In the genomic region with DNA sequence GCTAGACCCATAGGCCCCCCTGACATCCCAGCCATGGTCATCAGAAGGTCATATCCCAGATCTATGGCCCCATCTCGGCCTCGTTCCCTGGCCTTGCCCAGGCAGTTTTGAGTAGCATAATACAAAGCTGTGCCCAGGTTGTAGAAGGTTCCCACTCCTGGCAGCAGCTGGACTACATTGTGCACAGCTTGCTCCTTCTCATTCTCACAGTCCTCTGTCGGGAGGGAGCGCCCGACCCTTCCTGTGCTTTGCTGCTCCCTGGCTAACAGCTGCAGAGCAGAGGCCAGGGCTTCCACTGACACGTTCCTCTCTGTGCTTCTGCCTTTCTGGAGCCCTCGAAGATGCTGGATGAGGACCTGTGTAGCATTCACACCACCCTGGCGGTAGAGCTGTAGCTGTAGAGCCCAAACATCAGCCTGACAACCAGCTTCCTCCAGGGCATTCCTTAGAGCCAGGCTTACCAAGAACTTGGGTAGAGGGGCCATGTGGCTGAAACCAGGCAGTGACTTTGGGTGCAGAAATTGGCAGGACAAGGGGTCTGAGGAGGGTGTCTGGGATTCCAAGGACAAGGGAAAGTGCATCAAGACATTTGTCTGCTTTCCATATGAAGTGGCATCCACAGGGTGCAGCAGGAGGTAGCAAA, we compare ENCODE assay signal across 14 cellular contexts. TPM values are rescaled to one million over a fixed set of nuclear protein-coding genes. Genes with fewer than 3 reads are reported as not detected.
DNase-seq lines count a peak whose midpoint lies in the region; ATAC-seq and TF ChIP-seq lines count a peak whose summit lies in the region.
"Had no signal": no experiment of that assay in that cellular context is flagged by ENCODE, and none has a peak within 500 bp of the region (broad histone marks: within the 10 kb centered on the region; RNA-seq: fewer than 3 reads in every experiment).

No MANE protein-coding gene starts in this region.

- peak overlapping the region; percentile 91 for H3K27ac ChIP-seq in mammary epithelial cell (ENCODE audit: insufficient read depth, low read depth, low read length)

- H3K4me1 Mint-ChIP-seq in activated T-cell treated with anti-CD3 and anti-CD28 coated beads, Interleukin-2, amount 50 U/mL, for 24 hours (ENCODE audit: low read depth), result peaks cover 29% of the 10 kb centered on the region
- peaks cover 28% of the 10 kb centered on the region for H3K4me1 Mint-ChIP-seq in osteocyte (ENCODE audit: unreplicated experiment)

- H3K9ac ChIP-seq in Loucy (ENCODE audit: low read depth, low read length, poor library complexity, severe bottlenecking) (no peak overlapping the region), mammary epithelial cell (ENCODE audit: insufficient read depth, low read length) (no peak overlapping the region)

- H3K9me2 ChIP-seq in Loucy (replicated peaks; ENCODE audit: low read depth, low read length), result no peaks in the 10 kb centered on the region

- H3F3A ChIP-seq in Loucy (ENCODE audit: low read depth), result no peaks in the 10 kb centered on the region

- H2AFZ ChIP-seq in Loucy (ENCODE audit: low read length), result no peak overlapping the region
- H2AFZ ChIP-seq in mammary epithelial cell (ENCODE audit: low read depth, low read length), result no peak overlapping the region

- in situ Hi-C loops in mammary epithelial cell (cut with MboI; ENCODE audit: low sequenced_read_pairs in 2 of 2), result no loop called here

- intact Hi-C loops in mammary epithelial cell (cut with micrococcal nuclease), result loop anchor here (2.0 kb wide), 1 partner anchor 243 kb away; a partner anchor contains a TSS

- no peak for DNase-seq in activated T-cell treated with anti-CD3 and anti-CD28 coated beads, Interleukin-2, amount 50 U/mL, for 24 hours
- DNase-seq in activated T-cell treated with anti-CD3 and anti-CD28 coated beads, Interleukin-2, amount 50 U/mL, for 1 hour, result no peak
- DNase-seq in mammary epithelial cell (no peak), osteocyte (ENCODE audit: extremely low spot score, unreplicated experiment) (no peak), NCI-H774 (lab: John Stamatoyannopoulos, UW) (no peak)
- no peak for DNase-seq in central memory CD4-positive, alpha-beta T cell
- DNase-seq: anterior cingulate cortex; effector CD8-positive, alpha-beta T cell; NCI-H1105 treated with DMSO at 0.1 percent for 48 hours; occipital lobe had no signal

- no TSS peak for BruUV-seq in mammary epithelial cell (replicated peaks; lab: Mats Ljungman, UMichigan)

- H3K79me2 ChIP-seq in Loucy (ENCODE audit: insufficient read depth, low read length) (peaks cover 21% of the 10 kb centered on the region), mammary epithelial cell (ENCODE audit: insufficient read depth, low read length) (peaks cover 17% of the 10 kb centered on the region)

- H3K4me1 ChIP-seq in Loucy (ENCODE audit: insufficient read depth, low read length, poor library complexity, severe bottlenecking), result peaks cover 15% of the 10 kb centered on the region
- H3K4me1 ChIP-seq in mammary epithelial cell (ENCODE audit: insufficient read depth, low read length), result peaks cover 12% of the 10 kb centered on the region

- H3K9me3 ChIP-seq in Loucy (ENCODE audit: insufficient read depth, low read depth, low read length) (no peaks in the 10 kb centered on the region), mammary epithelial cell (replicated peaks; ENCODE audit: insufficient read depth, low read length) (no peaks in the 10 kb centered on the region)
- H3K9me3 ChIP-seq: gastroesophageal sphincter had no signal

- H3K4me2 ChIP-seq in Loucy (ENCODE audit: low read depth, low read length, poor library complexity, severe bottlenecking) (peak overlapping the region; percentile 85), mammary epithelial cell (ENCODE audit: insufficient read depth, low read depth, low read length) (no peak overlapping the region)

- TF ChIP-seq CTCF in Loucy (conservative IDR thresholded peaks at IDR 0.05; ENCODE audit: low read length), result no peak
- no peak for TF ChIP-seq CTCF in mammary epithelial cell (conservative IDR thresholded peaks at IDR 0.05 in 1 of 2, IDR thresholded peaks at IDR 0.05 in 1 of 2; ENCODE audit: extremely low read depth in 1 of 2, insufficient read depth in 1 of 2, low read depth in 1 of 2, low read length in 2 of 2)
- no peak for TF ChIP-seq CTCF in osteocyte (IDR thresholded peaks at IDR 0.05)

- WGBS in mammary epithelial cell (ENCODE audit: low coverage, missing lambda C conversion rate), result 100% methylated on average over 3 of the region's 8 CpGs

- peak overlapping the region; percentile 97 for H3K27ac Mint-ChIP-seq in activated T-cell treated with anti-CD3 and anti-CD28 coated beads, Interleukin-2, amount 50 U/mL, for 24 hours
- peak overlapping the region; percentile 97 for H3K27ac Mint-ChIP-seq in osteocyte (ENCODE audit: unreplicated experiment)

- H3K4me3 Mint-ChIP-seq in activated T-cell treated with anti-CD3 and anti-CD28 coated beads, Interleukin-2, amount 50 U/mL, for 24 hours, result peak overlapping the region; percentile 86
- peak overlapping the region; percentile 93 for H3K4me3 Mint-ChIP-seq in osteocyte (ENCODE audit: unreplicated experiment)

- H3K36me3 ChIP-seq in Loucy (ENCODE audit: insufficient read depth, low read length) (no peaks in the 10 kb centered on the region), mammary epithelial cell (ENCODE audit: insufficient read depth, low read length) (no peaks in the 10 kb centered on the region)

- H3K9me3 Mint-ChIP-seq in activated T-cell treated with anti-CD3 and anti-CD28 coated beads, Interleukin-2, amount 50 U/mL, for 24 hours, result no peaks in the 10 kb centered on the region
- H3K9me3 Mint-ChIP-seq in osteocyte (ENCODE audit: unreplicated experiment), result no peaks in the 10 kb centered on the region

- ATAC-seq in HG02678 (IDR thresholded peaks at IDR 0.05; ENCODE audit: unreplicated experiment), result no peak
- ATAC-seq: gastroesophageal sphincter had no signal

- H4K20me1 ChIP-seq in Loucy (ENCODE audit: insufficient read depth, low read length, poor library complexity, severe bottlenecking), result no peaks in the 10 kb centered on the region
- no peaks in the 10 kb centered on the region for H4K20me1 ChIP-seq in mammary epithelial cell (ENCODE audit: insufficient read depth, low read length)

- CTCF ChIA-PET in mammary epithelial cell (lab: Charles Lee; ENCODE audit: low non-redundant PET), result interaction anchor here (0.8 kb wide), 1 partner anchor 1171 kb away, joined by 5 read pairs; no protein-coding TSS in a partner anchor

- no peaks in the 10 kb centered on the region for H3K27me3 ChIP-seq in Loucy (ENCODE audit: insufficient read depth, low read length, poor library complexity, severe bottlenecking)
- no peaks in the 10 kb centered on the region for H3K27me3 ChIP-seq in mammary epithelial cell (ENCODE audit: insufficient read depth, low read length)

- H3K4me3 ChIP-seq in Loucy (ENCODE audit: low read length, poor library complexity, severe bottlenecking) (peak overlapping the region; percentile 94), mammary epithelial cell (replicated peaks in 1 of 3; ENCODE audit: insufficient read depth in 1 of 3, low read depth in 2 of 3, low read length in 3 of 3) (no peak overlapping the region)

- dilution Hi-C loops in mammary epithelial cell (cut with HindIII; ENCODE audit: low sequenced_read_pairs), result loop anchor here (5.0 kb wide), 2 partner anchors 44 to 46 kb away; a partner anchor contains a TSS

- H3K27me3 Mint-ChIP-seq in activated T-cell treated with anti-CD3 and anti-CD28 coated beads, Interleukin-2, amount 50 U/mL, for 24 hours, result no peaks in the 10 kb centered on the region
- H3K27me3 Mint-ChIP-seq in osteocyte (ENCODE audit: unreplicated experiment), result no peaks in the 10 kb centered on the region

- peaks cover 14% of the 10 kb centered on the region for H3K36me3 Mint-ChIP-seq in activated T-cell treated with anti-CD3 and anti-CD28 coated beads, Interleukin-2, amount 50 U/mL, for 24 hours (ENCODE audit: low read depth)
- H3K36me3 Mint-ChIP-seq in osteocyte (ENCODE audit: unreplicated experiment), result peaks cover 1% of the 10 kb centered on the region

RNA-seq across cellular contexts. Expression of a gene that starts 1.0 kb away (rescaled TPM):
- total RNA-seq in mammary epithelial cell (not detected), osteocyte (not detected in 2 replicates)
- polyA plus RNA-seq in mammary epithelial cell, result not detected
- polyA minus RNA-seq in mammary epithelial cell, result not detected
- total RNA-seq: gastroesophageal sphincter, occipital lobe, SK-MEL-5 had no signal

RNA-seq across cellular contexts. Expression of a gene that starts 1.7 kb away (rescaled TPM):
- total RNA-seq in mammary epithelial cell (100 to 1,000 TPM in 1 of 2 donors, 10 to 100 TPM in 1; 93.1 to 231 TPM), osteocyte (327 and 334 TPM in 2 replicates)
- 32.4 TPM for polyA plus RNA-seq in mammary epithelial cell
- 50.0 TPM for polyA minus RNA-seq in mammary epithelial cell

RNA-seq across cellular contexts. Expression of a gene that starts 22.9 kb away (rescaled TPM):
- 1 to 10 TPM in 1 of 2 donors, under 1 TPM in 1; 0.50 to 1.3 TPM for total RNA-seq in mammary epithelial cell
- polyA plus RNA-seq in mammary epithelial cell, result 1.1 TPM
- not detected for polyA minus RNA-seq in mammary epithelial cell
- total RNA-seq in osteocyte, result not detected in 2 replicates
- total RNA-seq: gastroesophageal sphincter, occipital lobe had no signal

RNA-seq across cellular contexts. Expression of a gene that starts 27.8 kb away (rescaled TPM):
- total RNA-seq in mammary epithelial cell (10 to 100 TPM; 21.0 to 50.8 TPM), osteocyte (52.7 and 56.6 TPM in 2 replicates)
- 18.3 TPM for polyA plus RNA-seq in mammary epithelial cell
- polyA minus RNA-seq in mammary epithelial cell, result 11.8 TPM

RNA-seq across cellular contexts. Expression of a gene that starts 45.8 kb away (rescaled TPM):
- total RNA-seq in mammary epithelial cell (100 to 1,000 TPM in 1 of 2 donors, 10 to 100 TPM in 1; 49.3 to 114 TPM), osteocyte (154 and 177 TPM in 2 replicates)
- polyA plus RNA-seq in mammary epithelial cell, result 108 TPM
- polyA minus RNA-seq in mammary epithelial cell, result 106 TPM
